22 cellular contexts compared by ENCODE assay signal in genomic region chr16:83004868-83005652, GRCh38.
DNase-seq lines count a peak whose midpoint lies in the region; ATAC-seq and TF ChIP-seq lines count a peak whose summit lies in the region.
"Had no signal": no experiment of that assay in that cellular context is flagged by ENCODE, and none has a peak within 500 bp of the region (broad histone marks: within the 10 kb centered on the region; RNA-seq: fewer than 3 reads in every experiment).

No MANE protein-coding gene starts in this region.

- H3K56ac ChIP-seq in mesendoderm (ENCODE audit: low read length), result no peak overlapping the region

- H2BK120ac ChIP-seq in mesendoderm (ENCODE audit: low read depth, low read length), result no peak overlapping the region

- no peaks in the 10 kb centered on the region for H3K36me3 ChIP-seq in H7 (replicated peaks; ENCODE audit: control insufficient read depth, insufficient read depth, low read length)
- no peaks in the 10 kb centered on the region for H3K36me3 ChIP-seq in mesendoderm (ENCODE audit: control insufficient read depth, insufficient read depth, low read length)

- no peak overlapping the region for H3K4me2 ChIP-seq in mesendoderm (ENCODE audit: low read length)
- H3K4me2 ChIP-seq: PC-9 had no signal

- no peak overlapping the region for H2AK5ac ChIP-seq in mesendoderm (ENCODE audit: low read length)

- H3K27ac ChIP-seq in foreskin keratinocyte, result no peak overlapping the region
- no peak overlapping the region for H3K27ac ChIP-seq in mesendoderm (ENCODE audit: low read depth, low read length)
- H3K27ac ChIP-seq: PC-9, SK-N-MC had no signal

- peaks cover 14% of the 10 kb centered on the region for H3K9me3 Mint-ChIP-seq in WTC11
- peaks cover 6% of the 10 kb centered on the region for H3K9me3 Mint-ChIP-seq in activated CD4-positive, alpha-beta memory T cell treated with anti-CD3 and anti-CD28 coated beads, Interleukin-2, amount 10 ng/mL, durations not matched to agents 7 days and 5 days

- no peak overlapping the region for H3K4me3 ChIP-seq in H7 (ENCODE audit: insufficient read depth, low read depth, low read length)
- H3K4me3 ChIP-seq in mesendoderm (ENCODE audit: low read length), result no peak overlapping the region
- H3K4me3 ChIP-seq: PC-9, SK-N-MC had no signal

- no peak overlapping the region for H4K8ac ChIP-seq in mesendoderm (ENCODE audit: low read depth, low read length)

- H3K4ac ChIP-seq in mesendoderm (ENCODE audit: low read depth, low read length), result no peak overlapping the region

- POLR2A ChIA-PET in WTC11 (lab: Charles Lee), result no interaction called here
- POLR2A ChIA-PET in activated CD4-positive, alpha-beta memory T cell treated with anti-CD3 and anti-CD28 coated beads, Interleukin-2, amount 10 ng/mL, durations not matched to agents 7 days and 5 days (lab: Charles Lee), result no interaction called here

- ATAC-seq in WTC11 (peak; percentile 79), foreskin keratinocyte (peak; percentile 32)

- no peak overlapping the region for H4K5ac ChIP-seq in mesendoderm (ENCODE audit: low read length)

- no peaks in the 10 kb centered on the region for H3K79me1 ChIP-seq in mesendoderm (ENCODE audit: low read length)

- peaks cover 5% of the 10 kb centered on the region for H3K4me1 Mint-ChIP-seq in WTC11
- no peaks in the 10 kb centered on the region for H3K4me1 Mint-ChIP-seq in activated CD4-positive, alpha-beta memory T cell treated with anti-CD3 and anti-CD28 coated beads, Interleukin-2, amount 10 ng/mL, durations not matched to agents 7 days and 5 days
- H3K4me1 Mint-ChIP-seq: B cell, CD14-positive monocyte had no signal

- H3K27me3 Mint-ChIP-seq in WTC11 (ENCODE audit: low read depth), result no peaks in the 10 kb centered on the region
- peaks cover 3% of the 10 kb centered on the region for H3K27me3 Mint-ChIP-seq in activated CD4-positive, alpha-beta memory T cell treated with anti-CD3 and anti-CD28 coated beads, Interleukin-2, amount 10 ng/mL, durations not matched to agents 7 days and 5 days

- DNase-seq in H7, result peak; percentile 15
- DNase-seq in WTC11 (ENCODE audit: low spot score), result peak; percentile 15
- DNase-seq in foreskin keratinocyte, result peak in 1 of 2 donors; percentile 3
- DNase-seq in mesendoderm, result peak; percentile 4
- no peak for DNase-seq in hepatic stellate cell (ENCODE audit: low spot score)
- DNase-seq in NCI-H2196 (lab: John Stamatoyannopoulos, UW; ENCODE audit: unreplicated experiment), result no peak
- no peak for DNase-seq in activated CD4-positive, alpha-beta memory T cell treated with anti-CD3 and anti-CD28 coated beads, Interleukin-2, amount 10 ng/mL, durations not matched to agents 7 days and 5 days
- DNase-seq: DMS79, KBM-7, NCI-H1105, NCI-H146, NCI-H2029, NCI-H226, NCI-H510A treated with DMSO at 0.1 percent for 48 hours, NCI-H748 treated with DMSO at 0.1 percent for 48 hours, PC-9, RPMI8226, SHP77 had no signal

- TF ChIP-seq CTCF in WTC11 (IDR thresholded peaks at IDR 0.05), result no peak
- no peak for TF ChIP-seq CTCF in foreskin keratinocyte (conservative IDR thresholded peaks at IDR 0.05)

- WGBS in mesendoderm (ENCODE audit: extremely low coverage, insufficient coverage, low lambda C conversion rate), result no CpG with 5 or more reads among the region's 4 CpGs

- H3K4me3 Mint-ChIP-seq in WTC11, result no peak overlapping the region
- no peak overlapping the region for H3K4me3 Mint-ChIP-seq in activated CD4-positive, alpha-beta memory T cell treated with anti-CD3 and anti-CD28 coated beads, Interleukin-2, amount 10 ng/mL, durations not matched to agents 7 days and 5 days
- H3K4me3 Mint-ChIP-seq: B cell, CD14-positive monocyte, HFFc6 had no signal

- H3K27me3 ChIP-seq in H7 (ENCODE audit: control insufficient read depth, insufficient read depth, low read length) (no peaks in the 10 kb centered on the region), foreskin keratinocyte (no peaks in the 10 kb centered on the region), mesendoderm (ENCODE audit: insufficient read depth, low read length, poor library complexity) (no peaks in the 10 kb centered on the region)

- no peak overlapping the region for H3K23ac ChIP-seq in mesendoderm (ENCODE audit: low read length)

- H2BK15ac ChIP-seq in mesendoderm (replicated peaks; ENCODE audit: low read depth), result no peak overlapping the region

- H3K18ac ChIP-seq in mesendoderm (ENCODE audit: low read length), result no peak overlapping the region

- no peak overlapping the region for H3K9ac ChIP-seq in mesendoderm (ENCODE audit: low read length)

- H3K4me1 ChIP-seq in foreskin keratinocyte (peaks cover 5% of the 10 kb centered on the region), mesendoderm (ENCODE audit: control insufficient read depth, low read depth, low read length) (no peaks in the 10 kb centered on the region)

- no peak overlapping the region for H2BK5ac ChIP-seq in mesendoderm (ENCODE audit: low read length)

- H3K27ac Mint-ChIP-seq in WTC11, result no peak overlapping the region
- no peak overlapping the region for H3K27ac Mint-ChIP-seq in activated CD4-positive, alpha-beta memory T cell treated with anti-CD3 and anti-CD28 coated beads, Interleukin-2, amount 10 ng/mL, durations not matched to agents 7 days and 5 days
- H3K27ac Mint-ChIP-seq: B cell, HFFc6 had no signal

- CTCF ChIA-PET in WTC11 (lab: Charles Lee), result interaction anchor here (1.0 to 1.1 kb wide), 2 partner anchors 210 to 775 kb away, joined by 3 read pairs; no protein-coding TSS in a partner anchor
- CTCF ChIA-PET in activated CD4-positive, alpha-beta memory T cell treated with anti-CD3 and anti-CD28 coated beads, Interleukin-2, amount 10 ng/mL, durations not matched to agents 7 days and 5 days (lab: Charles Lee), result no interaction called here

- no peaks in the 10 kb centered on the region for H3K36me3 Mint-ChIP-seq in WTC11
- no peaks in the 10 kb centered on the region for H3K36me3 Mint-ChIP-seq in activated CD4-positive, alpha-beta memory T cell treated with anti-CD3 and anti-CD28 coated beads, Interleukin-2, amount 10 ng/mL, durations not matched to agents 7 days and 5 days (ENCODE audit: low read depth)
- H3K36me3 Mint-ChIP-seq: CD14-positive monocyte had no signal

- no peaks in the 10 kb centered on the region for H3K79me2 ChIP-seq in mesendoderm (ENCODE audit: control insufficient read depth, insufficient read depth, low read length)

TF ChIP-seq in WTC11, 78 proteins besides CTCF, POLR2A, EP300 and RAD21:
- TF ChIP-seq USF2 (CRISPR knock-in tag; IDR thresholded peaks at IDR 0.05) (peak; percentile 85), USF1 (CRISPR knock-in tag; IDR thresholded peaks at IDR 0.05) (peak; percentile 86), ATF6 (CRISPR knock-in tag; IDR thresholded peaks at IDR 0.05) (no peak), ZNF121 (CRISPR knock-in tag; IDR thresholded peaks at IDR 0.05) (no peak)

Comparison
In these comparisons a context has a peak if more than half of its experiments do, and no peak if none do; other contexts are left out.
1. DNase-seq: peak in H7 (single experiment), WTC11 (single experiment) and mesendoderm (single experiment); none in hepatic stellate cell (single experiment), NCI-H2196 (single experiment) and activated CD4-positive, alpha-beta memory T cell treated with anti-CD3 and anti-CD28 coated beads, Interleukin-2, amount 10 ng/mL, durations not matched to agents 7 days and 5 days (single experiment).